8 cellular contexts compared by ENCODE assay signal in genomic region chr17:8158267-8159031, GRCh38. TPM values are rescaled to one million over a fixed set of nuclear protein-coding genes. Genes with fewer than 3 reads are reported as not detected.
DNase-seq lines count a peak whose midpoint lies in the region; ATAC-seq and TF ChIP-seq lines count a peak whose summit lies in the region.

No MANE protein-coding gene starts in this region.

- peak overlapping the region; percentile 95 for H3K27ac Mint-ChIP-seq in activated naive CD4-positive, alpha-beta T cell treated with anti-CD3 and anti-CD28 coated beads, Interleukin-2, amount 10 ng/mL, durations not matched to agents 7 days and 5 days

- CTCF ChIA-PET in activated naive CD4-positive, alpha-beta T cell treated with anti-CD3 and anti-CD28 coated beads, Interleukin-2, amount 10 ng/mL, durations not matched to agents 7 days and 5 days (lab: Charles Lee), result interaction anchor here (0.6 to 6.8 kb wide), 18 partner anchors 9 to 168 kb away, joined by 3 to 40 read pairs (median 3); partner anchors contain the start of genes CTC1 and HES7

- no peaks in the 10 kb centered on the region for H3K9me3 ChIP-seq in gastroesophageal sphincter
- no peaks in the 10 kb centered on the region for H3K9me3 ChIP-seq in osteoblast (ENCODE audit: low read depth, low read length)
- no peaks in the 10 kb centered on the region for H3K9me3 ChIP-seq in suprapubic skin

- WGBS in gastroesophageal sphincter (ENCODE audit: low coverage in 1 of 2), 2 donors, result 21 to 27% methylated on average over 4 to 11 of the region's 20 CpGs
- WGBS in suprapubic skin, result 40% methylated on average over 19 of the region's 20 CpGs

- peaks cover 14% of the 10 kb centered on the region for H4K20me1 ChIP-seq in osteoblast (ENCODE audit: insufficient read depth, low read length)

- H3K27ac ChIP-seq in gastroesophageal sphincter (peak overlapping the region; percentile 97 to 99 (median 98)), osteoblast (ENCODE audit: low read depth, low read length) (peak overlapping the region; percentile 100), suprapubic skin (peak overlapping the region; percentile 96)

- H3K36me3 ChIP-seq in gastroesophageal sphincter (peaks cover 0 to 25% of the 10 kb centered on the region in 2 donors), osteoblast (ENCODE audit: insufficient read depth, low read length) (peaks cover 19% of the 10 kb centered on the region), suprapubic skin (peaks cover 15% of the 10 kb centered on the region)

- TF ChIP-seq POLR2A in gastroesophageal sphincter (IDR thresholded peaks at IDR 0.05) (no peak), suprapubic skin (IDR thresholded peaks at IDR 0.05) (no peak)

- H3K4me2 ChIP-seq in osteoblast (ENCODE audit: insufficient read depth, low read length), result peak overlapping the region; percentile 47

- H2AFZ ChIP-seq in osteoblast (ENCODE audit: low read length), result no peak overlapping the region

- H3K4me3 ChIP-seq in gastroesophageal sphincter (no peak overlapping the region), osteoblast (ENCODE audit: insufficient read depth, low read length) (no peak overlapping the region), suprapubic skin (no peak overlapping the region)

- H3K9me3 Mint-ChIP-seq in activated naive CD4-positive, alpha-beta T cell treated with anti-CD3 and anti-CD28 coated beads, Interleukin-2, amount 10 ng/mL, durations not matched to agents 7 days and 5 days, result no peaks in the 10 kb centered on the region

- DNase-seq in Daoy (ENCODE audit: low read depth), result peak; percentile 74
- DNase-seq in LHCN-M2 (ENCODE audit: low read depth), result peak; percentile 87
- peak; percentile 94 for DNase-seq in SK-MEL-5 (ENCODE audit: low read depth, low spot score)
- peak; percentile 94 for DNase-seq in activated naive CD4-positive, alpha-beta T cell treated with anti-CD3 and anti-CD28 coated beads, Interleukin-2, amount 10 ng/mL, durations not matched to agents 7 days and 5 days
- peak; percentile 98 for DNase-seq in osteoblast (ENCODE audit: insufficient read length, low spot score, missing footprints)
- peak; percentile 96 to 97 for DNase-seq in suprapubic skin (ENCODE audit: low spot score in 2 of 2)

- H3K4me1 ChIP-seq in gastroesophageal sphincter (peaks cover 3 to 64% (median 31%) of the 10 kb centered on the region in 3 donors), osteoblast (ENCODE audit: insufficient read depth, low read length) (peaks cover 49% of the 10 kb centered on the region), suprapubic skin (peaks cover 59% of the 10 kb centered on the region)

- H3K27me3 Mint-ChIP-seq in activated naive CD4-positive, alpha-beta T cell treated with anti-CD3 and anti-CD28 coated beads, Interleukin-2, amount 10 ng/mL, durations not matched to agents 7 days and 5 days, result no peaks in the 10 kb centered on the region

- peaks cover 45% of the 10 kb centered on the region for H3K4me1 Mint-ChIP-seq in activated naive CD4-positive, alpha-beta T cell treated with anti-CD3 and anti-CD28 coated beads, Interleukin-2, amount 10 ng/mL, durations not matched to agents 7 days and 5 days

- TF ChIP-seq CTCF in gastroesophageal sphincter (IDR thresholded peaks at IDR 0.05) (peak in 3 of 4 experiments; percentile 93 to 96 (median 95)), osteoblast (IDR thresholded peaks at IDR 0.05; ENCODE audit: extremely low read depth, low read depth, low read length) (peak; percentile 91), suprapubic skin (IDR thresholded peaks at IDR 0.05) (peak; percentile 89 to 96)

- H3K79me2 ChIP-seq in osteoblast (ENCODE audit: insufficient read depth, low read length), result peaks cover 43% of the 10 kb centered on the region

- ATAC-seq in gastroesophageal sphincter, result no peak
- ATAC-seq in GM18502 (IDR thresholded peaks at IDR 0.05; ENCODE audit: poor library complexity, unreplicated experiment), result no peak

- H3K4me3 Mint-ChIP-seq in activated naive CD4-positive, alpha-beta T cell treated with anti-CD3 and anti-CD28 coated beads, Interleukin-2, amount 10 ng/mL, durations not matched to agents 7 days and 5 days, result peak overlapping the region; percentile 26

- TF ChIP-seq EP300 in gastroesophageal sphincter (IDR thresholded peaks at IDR 0.05) (no peak), suprapubic skin (IDR thresholded peaks at IDR 0.05) (no peak)

- H3K27me3 ChIP-seq in gastroesophageal sphincter (no peaks in the 10 kb centered on the region), osteoblast (ENCODE audit: insufficient read depth, low read length) (no peaks in the 10 kb centered on the region), suprapubic skin (no peaks in the 10 kb centered on the region)

- in situ Hi-C loops in SK-MEL-5 (cut with HindIII; ENCODE audit: low pct_unique_long_range_greater_than_20kb, low sequenced_read_pairs), result no loop called here

- peaks cover 32% of the 10 kb centered on the region for H3K36me3 Mint-ChIP-seq in activated naive CD4-positive, alpha-beta T cell treated with anti-CD3 and anti-CD28 coated beads, Interleukin-2, amount 10 ng/mL, durations not matched to agents 7 days and 5 days

RNA-seq across cellular contexts. Expression of gene VAMP2, which starts 4.3 kb away (rescaled TPM):
- 2.7 and 3.5 TPM in 2 replicates for total RNA-seq in Daoy (2014; rRNA removed; shearing (Covaris generic))
- total RNA-seq in LHCN-M2 (2014; rRNA removed) (3.8 and 4.6 TPM in 2 replicates), gastroesophageal sphincter (10 to 100 TPM; 14.6 to 39.8 (median 33.4) TPM), osteoblast (5.3 and 5.4 TPM in 2 replicates), suprapubic skin (10 to 100 TPM; 41.2 to 64.3 (median 52.8) TPM)
- 41.7 TPM for polyA plus RNA-seq in LHCN-M2 (2012)
- total RNA-seq in SK-MEL-5 (2014; rRNA removed; shearing (Covaris generic)), result 3.2 TPM in 2 replicates
- polyA plus RNA-seq in SK-MEL-5 (2015; cell fraction: cytosol; rRNA removed), result 18.2 and 24.3 TPM in 2 replicates
- polyA plus RNA-seq in SK-MEL-5 (2015; cell fraction: nucleus; rRNA removed), result 75.2 and 93.4 TPM in 2 replicates

RNA-seq across cellular contexts. Expression of gene PER1, which starts 6.2 kb away (rescaled TPM):
- 0.74 and 1.9 TPM in 2 replicates for total RNA-seq in Daoy (2014; rRNA removed; shearing (Covaris generic))
- total RNA-seq in LHCN-M2 (2014; rRNA removed) (12.6 and 18.2 TPM in 2 replicates), gastroesophageal sphincter (100 to 1,000 TPM in 3 of 4 donors, 10 to 100 TPM in 1; 67.1 to 188 (median 136) TPM), osteoblast (11.2 and 16.6 TPM in 2 replicates), suprapubic skin (100 to 1,000 TPM; 272 to 655 (median 330) TPM)
- polyA plus RNA-seq in LHCN-M2 (2012), result 13.0 TPM
- 7.7 and 9.7 TPM in 2 replicates for total RNA-seq in SK-MEL-5 (2014; rRNA removed; shearing (Covaris generic))
- polyA plus RNA-seq in SK-MEL-5 (2015; cell fraction: cytosol; rRNA removed), result 10.9 and 11.0 TPM in 2 replicates
- polyA plus RNA-seq in SK-MEL-5 (2015; cell fraction: nucleus; rRNA removed), result 30.2 and 41.5 TPM in 2 replicates

RNA-seq across cellular contexts. Expression of gene TMEM107, which starts 17.7 kb away (rescaled TPM):
- total RNA-seq in Daoy (2014; rRNA removed; shearing (Covaris generic)), result 23.4 TPM in 2 replicates
- total RNA-seq in LHCN-M2 (2014; rRNA removed) (40.0 and 45.3 TPM in 2 replicates), gastroesophageal sphincter (10 to 100 TPM; 11.2 to 18.8 (median 15.5) TPM), osteoblast (8.3 and 8.8 TPM in 2 replicates), suprapubic skin (10 to 100 TPM; 13.7 to 21.4 (median 19.4) TPM)
- polyA plus RNA-seq in LHCN-M2 (2012), result 19.5 TPM
- total RNA-seq in SK-MEL-5 (2014; rRNA removed; shearing (Covaris generic)), result 17.0 and 19.1 TPM in 2 replicates
- polyA plus RNA-seq in SK-MEL-5 (2015; cell fraction: cytosol; rRNA removed), result 12.5 and 17.2 TPM in 2 replicates
- 22.1 and 27.9 TPM in 2 replicates for polyA plus RNA-seq in SK-MEL-5 (2015; cell fraction: nucleus; rRNA removed)

RNA-seq across cellular contexts. Expression of gene BORCS6, which starts 31.5 kb away (rescaled TPM):
- 3.3 and 3.6 TPM in 2 replicates for total RNA-seq in Daoy (2014; rRNA removed; shearing (Covaris generic))
- 6.9 and 7.4 TPM in 2 replicates for total RNA-seq in LHCN-M2 (2014; rRNA removed)
- polyA plus RNA-seq in LHCN-M2 (2012), result 5.9 TPM
- 8.4 and 12.3 TPM in 2 replicates for total RNA-seq in SK-MEL-5 (2014; rRNA removed; shearing (Covaris generic))
- polyA plus RNA-seq in SK-MEL-5 (2015; cell fraction: cytosol; rRNA removed), result 10.1 and 10.2 TPM in 2 replicates
- 0.72 and 2.9 TPM in 2 replicates for polyA plus RNA-seq in SK-MEL-5 (2015; cell fraction: nucleus; rRNA removed)
- total RNA-seq in gastroesophageal sphincter, result 10 to 100 TPM in 3 of 4 donors, 1 to 10 TPM in 1; 8.1 to 16.1 (median 12.4) TPM
- 9.4 and 11.5 TPM in 2 replicates for total RNA-seq in osteoblast
- total RNA-seq in suprapubic skin, result 10 to 100 TPM in 2 of 4 donors, 1 to 10 TPM in 2; 8.1 to 10.6 (median 9.9) TPM

RNA-seq across cellular contexts. Expression of gene HES7, which starts 34.5 kb away (rescaled TPM):
- 0.40 and 0.92 TPM in 2 replicates for total RNA-seq in Daoy (2014; rRNA removed; shearing (Covaris generic))
- total RNA-seq in LHCN-M2 (2014; rRNA removed) (0.06 and 0.34 TPM in 2 replicates), gastroesophageal sphincter (under 1 TPM in 2 of 4 donors, not detected in 2; 0.89 to 0.94 TPM), osteoblast (not detected in 2 replicates), suprapubic skin (not detected)
- 0.29 TPM for polyA plus RNA-seq in LHCN-M2 (2012)
- not detected in 2 replicates for total RNA-seq in SK-MEL-5 (2014; rRNA removed; shearing (Covaris generic))
- 0.54 TPM in 1 of 2 replicates, not detected in the other for polyA plus RNA-seq in SK-MEL-5 (2015; cell fraction: cytosol; rRNA removed)
- polyA plus RNA-seq in SK-MEL-5 (2015; cell fraction: nucleus; rRNA removed), result 3.5 and 4.4 TPM in 2 replicates
